In the genomic region with DNA sequence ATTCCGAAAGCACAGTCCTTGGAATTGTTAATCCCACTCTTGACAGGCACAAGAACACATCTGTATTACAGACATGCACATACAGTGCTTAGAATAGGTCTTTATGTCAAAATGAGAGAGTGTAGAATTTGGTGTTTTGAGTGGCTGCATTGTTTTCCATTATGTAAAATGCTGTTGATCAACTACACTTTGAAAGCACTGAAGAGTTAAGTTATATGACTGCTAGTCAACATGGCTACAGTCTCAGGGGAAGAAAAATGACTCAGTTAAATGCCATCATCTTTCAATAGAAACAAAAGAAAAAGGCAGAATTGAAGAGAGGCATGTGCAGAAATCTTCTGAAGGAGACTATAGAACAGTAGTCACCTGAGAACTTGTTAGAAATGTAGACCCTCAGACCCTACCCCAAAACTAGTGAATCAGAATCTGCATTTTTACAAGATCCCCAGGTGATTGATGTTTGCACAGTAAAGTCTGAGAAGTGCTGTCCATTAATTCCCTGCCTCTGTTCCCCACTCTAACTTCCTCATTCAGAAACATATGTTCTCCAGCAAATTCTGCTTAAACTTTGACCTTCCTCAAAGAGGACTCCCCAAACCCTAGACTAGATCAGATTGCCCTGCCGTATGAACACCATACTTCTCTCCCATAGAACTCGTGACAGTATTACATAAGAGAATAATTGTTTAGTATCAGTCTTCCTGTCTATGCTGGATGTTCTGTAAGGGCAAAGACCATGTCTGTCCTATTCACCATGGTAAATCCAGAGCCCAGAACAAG, we compare ENCODE assay signal across 12 cellular contexts. TPM values are rescaled to one million over a fixed set of nuclear protein-coding genes. Genes with fewer than 3 reads are reported as not detected.
DNase-seq lines count a peak whose midpoint lies in the region; ATAC-seq, FAIRE-seq and TF ChIP-seq lines count a peak whose summit lies in the region.
"Had no signal": no experiment of that assay in that cellular context is flagged by ENCODE, and none has a peak within 500 bp of the region (broad histone marks: within the 10 kb centered on the region; RNA-seq: fewer than 3 reads in every experiment).

No MANE protein-coding gene starts in this region.

- no peak overlapping the region for H3K9ac ChIP-seq in fibroblast of lung (ENCODE audit: insufficient read depth, low read length)
- no peak overlapping the region for H3K9ac ChIP-seq in endodermal cell (ENCODE audit: extremely low read depth, low read length, poor library complexity, severe bottlenecking)

- intact Hi-C loops in Right ventricle myocardium superior (cut with DNase I) = no loop called here
- intact Hi-C loops in cardiac septum (cut with DNase I) = no loop called here

- H3K36me3 ChIP-seq in SJSA1 (peaks cover 34% of the 10 kb centered on the region), fibroblast of lung (ENCODE audit: control insufficient read depth, insufficient read depth, low read length) (no peaks in the 10 kb centered on the region), endodermal cell (ENCODE audit: control insufficient read depth, insufficient read depth, low read length) (peaks cover 53% of the 10 kb centered on the region)

- H3K4me2 ChIP-seq in fibroblast of lung (ENCODE audit: extremely low read depth, insufficient read depth, low read length) = peak overlapping the region; percentile 67

- H4K20me1 ChIP-seq in fibroblast of lung (ENCODE audit: control insufficient read depth, extremely low read depth, insufficient read depth, low read length) = no peaks in the 10 kb centered on the region

- H3K4me1 ChIP-seq in SJSA1 (replicated peaks) (peaks cover 34% of the 10 kb centered on the region), fibroblast of lung (ENCODE audit: control insufficient read depth, extremely low read depth, insufficient read depth, low read length) (peaks cover 21% of the 10 kb centered on the region), endodermal cell (ENCODE audit: control insufficient read depth, insufficient read depth, low read length) (peaks cover 4% of the 10 kb centered on the region)

- no peak overlapping the region for H2AFZ ChIP-seq in fibroblast of lung (ENCODE audit: low read length)

- H3K27ac ChIP-seq in SJSA1 (peak overlapping the region; percentile 70), fibroblast of lung (ENCODE audit: insufficient read depth, low read length) (peak overlapping the region; percentile 87), endodermal cell (ENCODE audit: low read depth, low read length) (no peak overlapping the region)
- H3K27ac ChIP-seq: C4-2B had no signal

- H3K4me3 ChIP-seq in SJSA1 (no peak overlapping the region), fibroblast of lung (replicated peaks in 1 of 4; ENCODE audit: control extremely low read depth in 1 of 4, insufficient read depth in 1 of 4, low read depth in 3 of 4, low read length in 4 of 4) (no peak overlapping the region), endodermal cell (ENCODE audit: low read length) (no peak overlapping the region)

- H3K9me3 Mint-ChIP-seq in stimulated activated naive B cell treated with anti-CD40 and anti-IgM and Interleukin-4, amounts not matched to agents 10 μg/mL and 1 μg/mL and 100 μg/mL, for 72 hours = no peaks in the 10 kb centered on the region
- peaks cover 3% of the 10 kb centered on the region for H3K9me3 Mint-ChIP-seq in endodermal cell

- no peaks in the 10 kb centered on the region for H3K27me3 Mint-ChIP-seq in stimulated activated naive B cell treated with anti-CD40 and anti-IgM and Interleukin-4, amounts not matched to agents 10 μg/mL and 1 μg/mL and 100 μg/mL, for 72 hours
- H3K27me3 Mint-ChIP-seq in endodermal cell (ENCODE audit: insufficient read depth) = no peaks in the 10 kb centered on the region

- H3K27me3 ChIP-seq in SJSA1 (replicated peaks) (no peaks in the 10 kb centered on the region), fibroblast of lung (ENCODE audit: control insufficient read depth, insufficient read depth, low read length) (no peaks in the 10 kb centered on the region), endodermal cell (ENCODE audit: control insufficient read depth, insufficient read depth, low read length, poor library complexity, severe bottlenecking) (no peaks in the 10 kb centered on the region)

- 80 to 100% methylated on average over 2 of the region's 3 CpGs for WGBS in endodermal cell (ENCODE audit: insufficient coverage in 1 of 2, insufficient read length in 1 of 2), 2 experiments

- peaks cover 91% of the 10 kb centered on the region for H3K79me2 ChIP-seq in fibroblast of lung (ENCODE audit: control insufficient read depth, insufficient read depth, low read length)

- ATAC-seq in Right ventricle myocardium superior (ENCODE audit: poor library complexity) = peak; percentile 67
- peak; percentile 66 to 72 for ATAC-seq in stimulated activated naive B cell treated with anti-CD40 and anti-IgM and Interleukin-4, amounts not matched to agents 10 μg/mL and 1 μg/mL and 100 μg/mL, for 72 hours (replicated peaks)

- peak overlapping the region; percentile 26 for H3K27ac Mint-ChIP-seq in stimulated activated naive B cell treated with anti-CD40 and anti-IgM and Interleukin-4, amounts not matched to agents 10 μg/mL and 1 μg/mL and 100 μg/mL, for 72 hours
- H3K27ac Mint-ChIP-seq in endodermal cell = no peak overlapping the region

- H3K9me3 ChIP-seq in SJSA1 (replicated peaks) = no peaks in the 10 kb centered on the region
- no peaks in the 10 kb centered on the region for H3K9me3 ChIP-seq in fibroblast of lung (ENCODE audit: control insufficient read depth, insufficient read depth, low read depth, low read length)
- H3K9me3 ChIP-seq in endodermal cell (ENCODE audit: control insufficient read depth, low read length) = no peaks in the 10 kb centered on the region

- H3K4me3 Mint-ChIP-seq in stimulated activated naive B cell treated with anti-CD40 and anti-IgM and Interleukin-4, amounts not matched to agents 10 μg/mL and 1 μg/mL and 100 μg/mL, for 72 hours = peak overlapping the region; percentile 60 to 64
- no peak overlapping the region for H3K4me3 Mint-ChIP-seq in endodermal cell

- H3K4me1 Mint-ChIP-seq in stimulated activated naive B cell treated with anti-CD40 and anti-IgM and Interleukin-4, amounts not matched to agents 10 μg/mL and 1 μg/mL and 100 μg/mL, for 72 hours = peaks cover 44 to 51% of the 10 kb centered on the region in 2 donors
- H3K4me1 Mint-ChIP-seq in endodermal cell = peaks cover 36% of the 10 kb centered on the region

- DNase-seq in Right ventricle myocardium superior = no peak
- no peak for DNase-seq in cardiac septum (ENCODE audit: low spot score)
- peak in 1 of 2 experiments; percentile 27 for DNase-seq in SJSA1 (ENCODE audit: low read depth in 1 of 2, low spot score in 2 of 2)
- peak in 1 of 2 donors; percentile 23 for DNase-seq in fibroblast of lung (ENCODE audit: low read depth in 2 of 2)
- DNase-seq in stimulated activated naive B cell treated with anti-CD40 and anti-IgM and Interleukin-4, amounts not matched to agents 10 μg/mL and 1 μg/mL and 100 μg/mL, for 72 hours = no peak
- DNase-seq in iPS-NIHi11 (ENCODE audit: low spot score) = no peak
- no peak for DNase-seq in endodermal cell
- no peak for DNase-seq in D721Med (ENCODE audit: insufficient read length, low spot score)
- DNase-seq: hippocampal formation, NCI-H2029 treated with DMSO at 0.1 percent for 48 hours, SHP77 treated with DMSO at 0.1 percent for 48 hours had no signal

- peaks cover 49 to 72% of the 10 kb centered on the region in 2 donors for H3K36me3 Mint-ChIP-seq in stimulated activated naive B cell treated with anti-CD40 and anti-IgM and Interleukin-4, amounts not matched to agents 10 μg/mL and 1 μg/mL and 100 μg/mL, for 72 hours
- H3K36me3 Mint-ChIP-seq in endodermal cell (ENCODE audit: low read depth) = peaks cover 38% of the 10 kb centered on the region

- no peak for TF ChIP-seq CTCF in fibroblast of lung (conservative IDR thresholded peaks at IDR 0.05 in 1 of 2, IDR thresholded peaks at IDR 0.05 in 1 of 2; ENCODE audit: low read depth in 1 of 2, low read length in 2 of 2)
- TF ChIP-seq CTCF in endodermal cell (conservative IDR thresholded peaks at IDR 0.05) = no peak
- TF ChIP-seq CTCF in D721Med (IDR thresholded peaks at IDR 0.05; ENCODE audit: insufficient read depth, missing control alignments) = no peak

- no peak for FAIRE-seq in D721Med (lab: Jason Lieb, UNC)

RNA-seq across cellular contexts. Expression of gene SND1, which starts 15.9 kb away (rescaled TPM):
- total RNA-seq in Right ventricle myocardium superior (81.9 TPM), cardiac septum (66.7 TPM), fibroblast of lung (172 and 174 TPM in 2 replicates), endodermal cell (100 to 1,000 TPM; 240 to 267 TPM)
- total RNA-seq in SJSA1 (2014; rRNA removed; shearing (Covaris generic)) = 163 and 172 TPM in 2 replicates
- 137 and 166 TPM in 2 replicates for polyA plus RNA-seq in fibroblast of lung
- polyA plus RNA-seq in fibroblast of lung (2012) = 179 and 208 TPM in 2 replicates
- polyA minus RNA-seq in fibroblast of lung (ENCODE audit: low replicate concordance) = 232 and 237 TPM in 2 replicates
- 125 TPM for polyA plus RNA-seq in endodermal cell (2013, experiment 1 of 2)
- polyA plus RNA-seq in endodermal cell (2013, experiment 2 of 2) = 130 TPM

RNA-seq across cellular contexts. Expression of gene PAX4, which starts 50.0 kb away (rescaled TPM):
- total RNA-seq in Right ventricle myocardium superior (not detected), cardiac septum (not detected), fibroblast of lung (not detected in 2 replicates), endodermal cell (under 1 TPM in 1 of 2 donors, not detected in 1; 0.24 TPM)
- total RNA-seq in SJSA1 (2014; rRNA removed; shearing (Covaris generic)) = not detected in 2 replicates
- polyA plus RNA-seq in fibroblast of lung = not detected in 2 replicates
- not detected in 2 replicates for polyA plus RNA-seq in fibroblast of lung (2012)
- not detected in 2 replicates for polyA minus RNA-seq in fibroblast of lung (ENCODE audit: low replicate concordance)
- polyA plus RNA-seq in endodermal cell (2013, experiment 1 of 2) = not detected
- polyA plus RNA-seq in endodermal cell (2013, experiment 2 of 2) = 0.25 TPM
